In the genomic region with DNA sequence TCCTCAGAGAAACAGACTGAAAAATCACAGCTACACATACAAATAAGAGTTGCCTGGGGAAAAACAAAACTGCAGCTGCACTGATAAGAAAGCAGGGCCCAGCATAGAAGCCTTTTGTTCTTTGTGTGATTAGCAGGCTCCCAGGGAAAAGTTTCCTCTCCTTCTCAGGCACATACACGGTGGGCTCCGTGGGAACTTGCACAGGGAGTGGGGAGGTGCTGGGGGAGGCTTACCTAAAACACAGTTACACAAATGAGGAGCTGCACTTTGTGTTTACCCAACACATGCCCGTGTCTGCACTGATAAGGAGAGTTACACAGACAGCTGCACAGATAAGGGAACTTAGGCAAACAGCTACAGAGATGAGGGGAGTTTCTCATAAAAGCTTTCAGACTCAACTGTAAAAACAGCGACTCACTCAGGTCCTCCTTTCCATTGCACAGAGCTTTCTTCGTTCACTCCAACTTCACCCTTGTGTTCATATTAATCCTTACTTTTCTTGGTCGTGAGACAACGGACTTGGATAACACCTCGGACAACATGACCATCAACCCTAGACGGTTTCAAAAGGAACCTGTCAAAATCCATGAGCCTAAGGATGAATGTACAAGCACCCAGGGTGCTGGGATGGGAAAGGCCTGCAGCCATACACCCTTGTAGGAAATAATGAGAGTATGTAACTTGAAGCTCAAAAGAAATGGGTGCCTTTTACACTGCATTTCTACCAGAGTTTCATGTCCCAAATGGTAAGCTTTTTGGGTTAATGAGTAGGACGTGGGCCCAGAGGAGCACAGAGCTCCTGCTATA, we compare ENCODE assay signal across 9 cellular contexts. TPM values are rescaled to one million over a fixed set of nuclear protein-coding genes. Genes with fewer than 3 reads are reported as not detected.
DNase-seq lines count a peak whose midpoint lies in the region; ATAC-seq, FAIRE-seq and TF ChIP-seq lines count a peak whose summit lies in the region.
"Had no signal": no experiment of that assay in that cellular context is flagged by ENCODE, and none has a peak within 500 bp of the region (broad histone marks: within the 10 kb centered on the region; RNA-seq: fewer than 3 reads in every experiment).

No MANE protein-coding gene starts in this region.

- H3K4me1 ChIP-seq in CD8-positive, alpha-beta T cell (ENCODE audit: insufficient read depth, low read length) = peaks cover 78% of the 10 kb centered on the region
- H3K4me1 ChIP-seq in mammary epithelial cell (ENCODE audit: insufficient read depth, low read length) = peaks cover 13% of the 10 kb centered on the region
- no peaks in the 10 kb centered on the region for H3K4me1 ChIP-seq in MM.1S (ENCODE audit: low read length)

- no peak overlapping the region for H2AFZ ChIP-seq in mammary epithelial cell (ENCODE audit: low read depth, low read length)
- no peak overlapping the region for H2AFZ ChIP-seq in MM.1S (ENCODE audit: low read length)

- no peaks in the 10 kb centered on the region for H3K9me2 ChIP-seq in MM.1S (replicated peaks; ENCODE audit: insufficient read depth, low read length)

- no peak overlapping the region for H3K27ac ChIP-seq in CD8-positive, alpha-beta T cell (ENCODE audit: low read depth, low read length)
- H3K27ac ChIP-seq in mammary epithelial cell (ENCODE audit: insufficient read depth, low read depth, low read length) (no peak overlapping the region), MM.1S (ENCODE audit: low read length) (no peak overlapping the region)

- intact Hi-C loops in CD8-positive, alpha-beta T cell (cut with DNase I, micrococcal nuclease) = loop anchor here (1.0 to 5.0 kb wide), 3 partner anchors 13 to 113 kb away; no protein-coding TSS in a partner anchor
- intact Hi-C loops in mammary epithelial cell (cut with micrococcal nuclease) = no loop called here

- H3K79me2 ChIP-seq in mammary epithelial cell (ENCODE audit: insufficient read depth, low read length) (peaks cover 43% of the 10 kb centered on the region), MM.1S (ENCODE audit: low read length) (no peaks in the 10 kb centered on the region)

- CTCF ChIA-PET in CD8-positive, alpha-beta T cell (lab: Charles Lee) = interaction anchor here (0.6 to 2.6 kb wide), 27 partner anchors 10 to 113 kb away, joined by 3 to 13 read pairs (median 3); no protein-coding TSS in a partner anchor
- CTCF ChIA-PET in mammary epithelial cell (lab: Charles Lee; ENCODE audit: low non-redundant PET) = no interaction called here

- ATAC-seq in CD8-positive, alpha-beta T cell = peak; percentile 82
- no peak for ATAC-seq in HG03439 (IDR thresholded peaks at IDR 0.05; ENCODE audit: unreplicated experiment)

- H3K27me3 Mint-ChIP-seq in CD8-positive, alpha-beta T cell (ENCODE audit: low read depth) = no peaks in the 10 kb centered on the region
- no peaks in the 10 kb centered on the region for H3K27me3 Mint-ChIP-seq in mesothelial cell of epicardium (ENCODE audit: low read depth)

- DNase-seq in CD8-positive, alpha-beta T cell = no peak
- DNase-seq in NCI-H146 treated with DMSO at 0.1 percent for 48 hours (lab: John Stamatoyannopoulos, UW; ENCODE audit: unreplicated experiment) (peak; percentile 57), bronchial epithelial cell (ENCODE audit: low read depth) (no peak), mesothelial cell of epicardium (ENCODE audit: low spot score in 2 of 2, unreplicated experiment in 2 of 2) (no peak), mammary epithelial cell (no peak), epidermal melanocyte (ENCODE audit: insufficient read length, low spot score) (no peak), MM.1S (no peak)
- DNase-seq: T-helper 1 cell had no signal

- BruUV-seq in mammary epithelial cell (replicated peaks; lab: Mats Ljungman, UMichigan) = no TSS peak

- H3K9ac ChIP-seq in mammary epithelial cell (ENCODE audit: insufficient read depth, low read length) (no peak overlapping the region), MM.1S (ENCODE audit: low read length) (no peak overlapping the region)

- in situ Hi-C loops in mammary epithelial cell (cut with MboI; ENCODE audit: low sequenced_read_pairs in 2 of 2) = no loop called here

- no peaks in the 10 kb centered on the region for H3F3A ChIP-seq in MM.1S (ENCODE audit: insufficient read depth, low read length)

- H3K36me3 ChIP-seq in CD8-positive, alpha-beta T cell (ENCODE audit: insufficient read depth, low read length) = peaks cover 15% of the 10 kb centered on the region
- H3K36me3 ChIP-seq in bronchial epithelial cell (ENCODE audit: control insufficient read depth, insufficient read depth, low read length) (peaks cover 6% of the 10 kb centered on the region), mammary epithelial cell (ENCODE audit: insufficient read depth, low read length) (peaks cover 4% of the 10 kb centered on the region), MM.1S (replicated peaks; ENCODE audit: insufficient read depth, low read length) (no peaks in the 10 kb centered on the region)

- no peaks in the 10 kb centered on the region for H4K20me1 ChIP-seq in mammary epithelial cell (ENCODE audit: insufficient read depth, low read length)
- no peaks in the 10 kb centered on the region for H4K20me1 ChIP-seq in MM.1S (ENCODE audit: insufficient read depth, low read length)

- POLR2A ChIA-PET in CD8-positive, alpha-beta T cell (lab: Charles Lee) = interaction anchor here (0.6 to 2.9 kb wide), 16 partner anchors 10 to 113 kb away, joined by 3 to 19 read pairs (median 4); no protein-coding TSS in a partner anchor

- peaks cover 88% of the 10 kb centered on the region for H3K4me1 Mint-ChIP-seq in CD8-positive, alpha-beta T cell (ENCODE audit: low read depth)
- H3K4me1 Mint-ChIP-seq in mesothelial cell of epicardium = peaks cover 32% of the 10 kb centered on the region

- dilution Hi-C loops in mammary epithelial cell (cut with HindIII; ENCODE audit: low sequenced_read_pairs) = loop anchor here (5.0 kb wide), 2 partner anchors 42 to 102 kb away; no protein-coding TSS in a partner anchor

- WGBS in mammary epithelial cell (ENCODE audit: low coverage, missing lambda C conversion rate) = 95% methylated on average over 10 of the region's 10 CpGs

- TF ChIP-seq CTCF in CD8-positive, alpha-beta T cell (IDR thresholded peaks at IDR 0.05) = peak; percentile 34
- TF ChIP-seq CTCF in bronchial epithelial cell (IDR thresholded peaks at IDR 0.05; ENCODE audit: insufficient read depth, low read length, severe bottlenecking) (no peak), mesothelial cell of epicardium (IDR thresholded peaks at IDR 0.05; ENCODE audit: unreplicated experiment) (no peak), mammary epithelial cell (conservative IDR thresholded peaks at IDR 0.05 in 1 of 2, IDR thresholded peaks at IDR 0.05 in 1 of 2; ENCODE audit: extremely low read depth in 1 of 2, insufficient read depth in 1 of 2, low read depth in 1 of 2, low read length in 2 of 2) (no peak), MM.1S (IDR thresholded peaks at IDR 0.05; ENCODE audit: low read length) (no peak)

- H3K9me3 ChIP-seq in CD8-positive, alpha-beta T cell (ENCODE audit: low read length) = no peaks in the 10 kb centered on the region
- H3K9me3 ChIP-seq in mammary epithelial cell (replicated peaks; ENCODE audit: insufficient read depth, low read length) (no peaks in the 10 kb centered on the region), MM.1S (replicated peaks; ENCODE audit: insufficient read depth, low read length) (no peaks in the 10 kb centered on the region)

- no peaks in the 10 kb centered on the region for H3K27me3 ChIP-seq in CD8-positive, alpha-beta T cell (ENCODE audit: insufficient read depth, low read length)
- H3K27me3 ChIP-seq in bronchial epithelial cell (ENCODE audit: control insufficient read depth, insufficient read depth, low read length) (no peaks in the 10 kb centered on the region), mammary epithelial cell (ENCODE audit: insufficient read depth, low read length) (no peaks in the 10 kb centered on the region), MM.1S (replicated peaks; ENCODE audit: insufficient read depth, low read length) (no peaks in the 10 kb centered on the region)

- H3K4me3 Mint-ChIP-seq in CD8-positive, alpha-beta T cell = peak overlapping the region; percentile 47
- H3K4me3 Mint-ChIP-seq in mesothelial cell of epicardium = peak overlapping the region; percentile 30

- H3K9me3 Mint-ChIP-seq in CD8-positive, alpha-beta T cell = no peaks in the 10 kb centered on the region
- H3K9me3 Mint-ChIP-seq in mesothelial cell of epicardium = no peaks in the 10 kb centered on the region

- peaks cover 50% of the 10 kb centered on the region for H3K36me3 Mint-ChIP-seq in CD8-positive, alpha-beta T cell
- H3K36me3 Mint-ChIP-seq in mesothelial cell of epicardium = peaks cover 24% of the 10 kb centered on the region

- no peak overlapping the region for H3K4me3 ChIP-seq in CD8-positive, alpha-beta T cell (ENCODE audit: low read depth, low read length)
- H3K4me3 ChIP-seq in bronchial epithelial cell (ENCODE audit: low read depth, low read length) = no peak overlapping the region
- no peak overlapping the region for H3K4me3 ChIP-seq in mammary epithelial cell (replicated peaks in 1 of 3; ENCODE audit: insufficient read depth in 1 of 3, low read depth in 2 of 3, low read length in 3 of 3)
- no peak overlapping the region for H3K4me3 ChIP-seq in MM.1S (ENCODE audit: low read length)

- FAIRE-seq in bronchial epithelial cell (lab: Jason Lieb, UNC) = peak; percentile 82

- H3K27ac Mint-ChIP-seq in CD8-positive, alpha-beta T cell = peak overlapping the region; percentile 87
- peak overlapping the region; percentile 90 for H3K27ac Mint-ChIP-seq in mesothelial cell of epicardium

- H3K4me2 ChIP-seq in mammary epithelial cell (ENCODE audit: insufficient read depth, low read depth, low read length) (no peak overlapping the region), MM.1S (ENCODE audit: low read depth, low read length) (no peak overlapping the region)

RNA-seq across cellular contexts. Expression of a gene that starts 50.8 kb away (rescaled TPM):
- 100 to 1,000 TPM; 112 to 117 TPM for total RNA-seq in CD8-positive, alpha-beta T cell
- total RNA-seq in bronchial epithelial cell (33.4 and 48.8 TPM in 2 replicates), mesothelial cell of epicardium (87.6 to 91.0 TPM (median 89.5 TPM) in 3 replicates), mammary epithelial cell (10 to 100 TPM; 35.5 to 43.1 TPM)
- 19.0 TPM for polyA plus RNA-seq in mammary epithelial cell
- 20.8 TPM for polyA minus RNA-seq in mammary epithelial cell
